15 cellular contexts compared by ENCODE assay signal in the genomic region with DNA sequence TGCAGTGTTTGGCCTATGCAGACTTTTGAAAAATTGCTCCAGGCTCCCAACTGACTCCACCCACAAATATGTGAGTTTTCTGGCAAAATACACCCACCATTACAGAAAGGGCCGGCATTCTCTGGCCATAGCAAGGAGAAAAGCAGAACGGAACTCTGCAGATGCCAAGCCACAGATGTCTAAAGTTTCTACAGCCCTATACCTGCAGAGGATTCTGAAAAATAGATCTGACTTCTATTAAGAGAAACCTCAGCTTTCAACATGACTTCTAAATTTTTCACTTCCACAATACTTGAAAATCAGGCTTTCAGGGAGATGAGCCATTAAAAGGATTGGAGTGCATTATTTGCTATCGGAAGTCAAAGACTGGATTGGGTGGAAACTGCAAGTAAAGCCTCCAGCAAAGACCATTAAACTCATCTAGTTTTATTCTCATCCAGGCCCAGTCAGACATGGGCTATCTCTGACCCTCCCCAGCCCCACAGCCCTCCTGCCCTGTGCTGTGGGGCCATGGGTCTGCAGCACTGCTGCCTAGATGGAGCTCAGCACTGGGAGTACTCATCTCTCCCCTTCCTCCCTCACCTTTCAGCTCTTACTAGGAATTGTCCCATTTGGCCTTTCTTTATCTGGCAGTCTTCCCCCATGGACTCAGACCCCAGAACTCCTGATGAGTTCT.
DNase-seq lines count a peak whose midpoint lies in the region; ATAC-seq and TF ChIP-seq lines count a peak whose summit lies in the region.
"Had no signal": no experiment of that assay in that cellular context is flagged by ENCODE, and none has a peak within 500 bp of the region (broad histone marks: within the 10 kb centered on the region; RNA-seq: fewer than 3 reads in every experiment).

No MANE protein-coding gene starts in this region.

- no peak overlapping the region for H3K9ac ChIP-seq in SU-DHL-6 (ENCODE audit: low read length)

- no peak overlapping the region for H2AFZ ChIP-seq in SU-DHL-6 (ENCODE audit: low read depth, low read length, severe bottlenecking)

- peaks cover 0 to 12% (median 0%) of the 10 kb centered on the region in 4 donors for H3K4me1 ChIP-seq in tibial nerve
- H3K4me1 ChIP-seq: BE2C had no signal

- no peaks in the 10 kb centered on the region for H3K9me3 ChIP-seq in SU-DHL-6 (ENCODE audit: insufficient read depth, low read length)
- no peaks in the 10 kb centered on the region for H3K9me3 ChIP-seq in tibial nerve
- H3K9me3 ChIP-seq: BE2C, esophagus muscularis mucosa had no signal

- WGBS in tibial nerve, 2 donors: 44 to 54% methylated on average over 3 of the region's 3 CpGs

- H4K20me1 ChIP-seq in SU-DHL-6 (ENCODE audit: low read depth, low read length): no peaks in the 10 kb centered on the region

- DNase-seq in UCSD-AML1 (lab: John Stamatoyannopoulos, UW; ENCODE audit: unreplicated experiment) (no peak), tibial nerve (ENCODE audit: low spot score in 2 of 2) (no peak), NCI-H146 (lab: John Stamatoyannopoulos, UW) (no peak), NCI-H524 (lab: John Stamatoyannopoulos, UW) (no peak)
- DNase-seq: activated CD4-positive, alpha-beta T cell treated with anti-CD3 and anti-CD28 coated beads, Interleukin-2, amount 10 ng/mL, durations not matched to agents 24 days and 14 days; BE2C; DMS79 treated with DMSO at 0.1 percent for 48 hours; IMR-90; NCI-H1105; RPMI8226 had no signal

- no peak for TF ChIP-seq CTCF in SU-DHL-6 (IDR thresholded peaks at IDR 0.05; ENCODE audit: insufficient read depth, low read length, poor library complexity, severe bottlenecking)
- no peak for TF ChIP-seq CTCF in tibial nerve (IDR thresholded peaks at IDR 0.05)

- no peaks in the 10 kb centered on the region for H3F3A ChIP-seq in SU-DHL-6 (ENCODE audit: insufficient read depth)

- peak overlapping the region; percentile 55 for H3K27ac ChIP-seq in SU-DHL-6 (ENCODE audit: low read depth, low read length)
- H3K27ac ChIP-seq in tibial nerve: no peak overlapping the region
- H3K27ac ChIP-seq: esophagus muscularis mucosa had no signal

- TF ChIP-seq EP300 in tibial nerve (IDR thresholded peaks at IDR 0.05): no peak

- TF ChIP-seq POLR2A in tibial nerve (IDR thresholded peaks at IDR 0.05): no peak

- H3K4me2 ChIP-seq in SU-DHL-6 (ENCODE audit: low read depth, low read length, poor library complexity, severe bottlenecking): peak overlapping the region; percentile 19

- H3K4me3 ChIP-seq in SU-DHL-6 (ENCODE audit: insufficient read depth, low read length, poor library complexity, severe bottlenecking): no peak overlapping the region
- no peak overlapping the region for H3K4me3 ChIP-seq in tibial nerve
- H3K4me3 ChIP-seq: esophagus muscularis mucosa had no signal

- no peaks in the 10 kb centered on the region for H3K79me2 ChIP-seq in SU-DHL-6 (ENCODE audit: insufficient read depth, low read length)

- H3K27me3 ChIP-seq in SU-DHL-6 (ENCODE audit: low read length): no peaks in the 10 kb centered on the region
- no peaks in the 10 kb centered on the region for H3K27me3 ChIP-seq in tibial nerve
- H3K27me3 ChIP-seq: BE2C, esophagus muscularis mucosa had no signal

- H3K9me2 ChIP-seq in SU-DHL-6 (replicated peaks; ENCODE audit: insufficient read depth, low read length): no peaks in the 10 kb centered on the region

- ATAC-seq in GM18867 (IDR thresholded peaks at IDR 0.05; ENCODE audit: unreplicated experiment) (peak; percentile 88), GM21447 (IDR thresholded peaks at IDR 0.05; ENCODE audit: unreplicated experiment) (peak; percentile 61), HG03064 (IDR thresholded peaks at IDR 0.05; ENCODE audit: low read depth, unreplicated experiment) (peak; percentile 91)

- H3K36me3 ChIP-seq in SU-DHL-6 (ENCODE audit: low read length): no peaks in the 10 kb centered on the region
- no peaks in the 10 kb centered on the region for H3K36me3 ChIP-seq in tibial nerve
- H3K36me3 ChIP-seq: BE2C had no signal
